Comparison of ENCODE assay signal across 2 cellular contexts in the genomic region with DNA sequence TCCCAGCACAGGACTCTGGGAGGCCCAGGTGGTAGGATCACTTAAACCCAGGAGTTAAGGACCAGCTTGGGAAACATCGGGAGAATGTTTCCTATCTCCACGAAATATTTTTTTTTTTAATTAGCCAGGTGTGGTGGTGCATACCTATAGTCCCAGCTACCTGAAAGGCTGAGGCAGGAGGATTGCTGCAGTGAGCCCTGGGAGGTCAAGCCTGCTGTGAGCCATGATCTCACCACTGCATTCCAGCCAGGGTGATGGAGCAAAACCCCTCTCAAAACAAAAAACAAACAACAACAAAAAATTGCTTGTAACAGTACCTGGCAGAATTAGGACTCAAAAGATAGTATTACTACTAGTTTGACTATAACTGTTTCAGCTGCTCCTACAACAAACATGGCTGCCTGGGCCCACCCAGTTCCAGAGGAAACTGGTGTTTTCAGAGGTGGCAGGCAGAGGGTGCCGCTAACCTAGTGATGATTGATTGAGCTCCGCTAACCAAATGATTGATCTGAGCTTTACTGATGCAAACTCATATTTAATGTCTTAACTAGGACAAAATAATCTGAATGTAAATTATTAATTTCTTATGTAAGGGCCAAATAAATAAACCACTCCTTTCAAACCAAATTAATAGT.
TF ChIP-seq lines count a peak whose summit lies in the region.

No MANE protein-coding gene starts in this region.

TF ChIP-seq in HEK293, 187 proteins besides CTCF, POLR2A, EP300 and RAD21:
- TF ChIP-seq ZBTB21 (tag by site-specific recombination; IDR thresholded peaks at IDR 0.05), result no peak
- TF ChIP-seq ZNF549 (tag by site-specific recombination; IDR thresholded peaks at IDR 0.05), result no peak
- TF ChIP-seq GLIS1 (tag by site-specific recombination; IDR thresholded peaks at IDR 0.05), result peak; percentile 74
- TF ChIP-seq, protein P1, sequence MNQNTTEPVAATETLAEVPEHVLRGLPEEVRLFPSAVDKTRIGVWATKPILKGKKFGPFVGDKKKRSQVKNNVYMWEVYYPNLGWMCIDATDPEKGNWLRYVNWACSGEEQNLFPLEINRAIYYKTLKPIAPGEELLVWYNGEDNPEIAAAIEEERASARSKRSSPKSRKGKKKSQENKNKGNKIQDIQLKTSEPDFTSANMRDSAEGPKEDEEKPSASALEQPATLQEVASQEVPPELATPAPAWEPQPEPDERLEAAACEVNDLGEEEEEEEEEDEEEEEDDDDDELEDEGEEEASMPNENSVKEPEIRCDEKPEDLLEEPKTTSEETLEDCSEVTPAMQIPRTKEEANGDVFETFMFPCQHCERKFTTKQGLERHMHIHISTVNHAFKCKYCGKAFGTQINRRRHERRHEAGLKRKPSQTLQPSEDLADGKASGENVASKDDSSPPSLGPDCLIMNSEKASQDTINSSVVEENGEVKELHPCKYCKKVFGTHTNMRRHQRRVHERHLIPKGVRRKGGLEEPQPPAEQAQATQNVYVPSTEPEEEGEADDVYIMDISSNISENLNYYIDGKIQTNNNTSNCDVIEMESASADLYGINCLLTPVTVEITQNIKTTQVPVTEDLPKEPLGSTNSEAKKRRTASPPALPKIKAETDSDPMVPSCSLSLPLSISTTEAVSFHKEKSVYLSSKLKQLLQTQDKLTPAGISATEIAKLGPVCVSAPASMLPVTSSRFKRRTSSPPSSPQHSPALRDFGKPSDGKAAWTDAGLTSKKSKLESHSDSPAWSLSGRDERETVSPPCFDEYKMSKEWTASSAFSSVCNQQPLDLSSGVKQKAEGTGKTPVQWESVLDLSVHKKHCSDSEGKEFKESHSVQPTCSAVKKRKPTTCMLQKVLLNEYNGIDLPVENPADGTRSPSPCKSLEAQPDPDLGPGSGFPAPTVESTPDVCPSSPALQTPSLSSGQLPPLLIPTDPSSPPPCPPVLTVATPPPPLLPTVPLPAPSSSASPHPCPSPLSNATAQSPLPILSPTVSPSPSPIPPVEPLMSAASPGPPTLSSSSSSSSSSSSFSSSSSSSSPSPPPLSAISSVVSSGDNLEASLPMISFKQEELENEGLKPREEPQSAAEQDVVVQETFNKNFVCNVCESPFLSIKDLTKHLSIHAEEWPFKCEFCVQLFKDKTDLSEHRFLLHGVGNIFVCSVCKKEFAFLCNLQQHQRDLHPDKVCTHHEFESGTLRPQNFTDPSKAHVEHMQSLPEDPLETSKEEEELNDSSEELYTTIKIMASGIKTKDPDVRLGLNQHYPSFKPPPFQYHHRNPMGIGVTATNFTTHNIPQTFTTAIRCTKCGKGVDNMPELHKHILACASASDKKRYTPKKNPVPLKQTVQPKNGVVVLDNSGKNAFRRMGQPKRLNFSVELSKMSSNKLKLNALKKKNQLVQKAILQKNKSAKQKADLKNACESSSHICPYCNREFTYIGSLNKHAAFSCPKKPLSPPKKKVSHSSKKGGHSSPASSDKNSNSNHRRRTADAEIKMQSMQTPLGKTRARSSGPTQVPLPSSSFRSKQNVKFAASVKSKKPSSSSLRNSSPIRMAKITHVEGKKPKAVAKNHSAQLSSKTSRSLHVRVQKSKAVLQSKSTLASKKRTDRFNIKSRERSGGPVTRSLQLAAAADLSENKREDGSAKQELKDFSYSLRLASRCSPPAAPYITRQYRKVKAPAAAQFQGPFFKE (tag by site-specific recombination; IDR thresholded peaks at IDR 0.05; ENCODE audit: borderline replicate concordance), result no peak
- TF ChIP-seq KLF10 (tag by site-specific recombination; IDR thresholded peaks at IDR 0.05), result no peak
- TF ChIP-seq, protein P2, sequence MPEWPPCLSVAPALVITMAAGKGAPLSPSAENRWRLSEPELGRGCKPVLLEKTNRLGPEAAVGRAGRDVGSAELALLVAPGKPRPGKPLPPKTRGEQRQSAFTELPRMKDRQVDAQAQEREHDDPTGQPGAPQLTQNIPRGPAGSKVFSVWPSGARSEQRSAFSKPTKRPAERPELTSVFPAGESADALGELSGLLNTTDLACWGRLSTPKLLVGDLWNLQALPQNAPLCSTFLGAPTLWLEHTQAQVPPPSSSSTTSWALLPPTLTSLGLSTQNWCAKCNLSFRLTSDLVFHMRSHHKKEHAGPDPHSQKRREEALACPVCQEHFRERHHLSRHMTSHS (tag by site-specific recombination; IDR thresholded peaks at IDR 0.05), result no peak
- TF ChIP-seq, protein P3, sequence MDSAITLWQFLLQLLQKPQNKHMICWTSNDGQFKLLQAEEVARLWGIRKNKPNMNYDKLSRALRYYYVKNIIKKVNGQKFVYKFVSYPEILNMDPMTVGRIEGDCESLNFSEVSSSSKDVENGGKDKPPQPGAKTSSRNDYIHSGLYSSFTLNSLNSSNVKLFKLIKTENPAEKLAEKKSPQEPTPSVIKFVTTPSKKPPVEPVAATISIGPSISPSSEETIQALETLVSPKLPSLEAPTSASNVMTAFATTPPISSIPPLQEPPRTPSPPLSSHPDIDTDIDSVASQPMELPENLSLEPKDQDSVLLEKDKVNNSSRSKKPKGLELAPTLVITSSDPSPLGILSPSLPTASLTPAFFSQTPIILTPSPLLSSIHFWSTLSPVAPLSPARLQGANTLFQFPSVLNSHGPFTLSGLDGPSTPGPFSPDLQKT (IDR thresholded peaks at IDR 0.05; ENCODE audit: borderline replicate concordance, low read depth, low read length), result no peak
- TF ChIP-seq ZNF629 (tag by site-specific recombination; IDR thresholded peaks at IDR 0.05), result no peak
- peak; percentile 48; the same call in 1 of the 2 replicates for TF ChIP-seq ZEB2 (tag by site-specific recombination; IDR thresholded peaks at IDR 0.05)
- TF ChIP-seq ZFHX2 (tag by site-specific recombination; conservative IDR thresholded peaks at IDR 0.05), result no peak
TF ChIP-seq in HEK293: peak in this region for 2.

TF ChIP-seq in K562, 482 proteins besides CTCF, POLR2A, EP300 and RAD21:
- TF ChIP-seq POLR2AphosphoS5 (IDR thresholded peaks at IDR 0.05; ENCODE audit: control insufficient read depth, insufficient read depth, low read depth, low read length) (0 out of 2 replicates have a peak, but pooled peaks have one; percentile 11), YY1 (IDR thresholded peaks at IDR 0.05; ENCODE audit: borderline replicate concordance in 1 of 3, control insufficient read depth in 1 of 3, extremely low read depth in 1 of 3, insufficient read depth in 3 of 3, insufficient read length in 1 of 3, insufficient replicate concordance in 2 of 3, low read depth in 1 of 3, low read length in 2 of 3) (peak in 1 of 3 experiments; percentile 54), ZNF41 (CRISPR knock-in tag; conservative IDR thresholded peaks at IDR 0.05) (no peak)
- TF ChIP-seq, protein P4, sequence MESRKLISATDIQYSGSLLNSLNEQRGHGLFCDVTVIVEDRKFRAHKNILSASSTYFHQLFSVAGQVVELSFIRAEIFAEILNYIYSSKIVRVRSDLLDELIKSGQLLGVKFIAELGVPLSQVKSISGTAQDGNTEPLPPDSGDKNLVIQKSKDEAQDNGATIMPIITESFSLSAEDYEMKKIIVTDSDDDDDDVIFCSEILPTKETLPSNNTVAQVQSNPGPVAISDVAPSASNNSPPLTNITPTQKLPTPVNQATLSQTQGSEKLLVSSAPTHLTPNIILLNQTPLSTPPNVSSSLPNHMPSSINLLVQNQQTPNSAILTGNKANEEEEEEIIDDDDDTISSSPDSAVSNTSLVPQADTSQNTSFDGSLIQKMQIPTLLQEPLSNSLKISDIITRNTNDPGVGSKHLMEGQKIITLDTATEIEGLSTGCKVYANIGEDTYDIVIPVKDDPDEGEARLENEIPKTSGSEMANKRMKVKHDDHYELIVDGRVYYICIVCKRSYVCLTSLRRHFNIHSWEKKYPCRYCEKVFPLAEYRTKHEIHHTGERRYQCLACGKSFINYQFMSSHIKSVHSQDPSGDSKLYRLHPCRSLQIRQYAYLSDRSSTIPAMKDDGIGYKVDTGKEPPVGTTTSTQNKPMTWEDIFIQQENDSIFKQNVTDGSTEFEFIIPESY (CRISPR knock-in tag; IDR thresholded peaks at IDR 0.05), result peak; percentile 90
- TF ChIP-seq, protein P5, sequence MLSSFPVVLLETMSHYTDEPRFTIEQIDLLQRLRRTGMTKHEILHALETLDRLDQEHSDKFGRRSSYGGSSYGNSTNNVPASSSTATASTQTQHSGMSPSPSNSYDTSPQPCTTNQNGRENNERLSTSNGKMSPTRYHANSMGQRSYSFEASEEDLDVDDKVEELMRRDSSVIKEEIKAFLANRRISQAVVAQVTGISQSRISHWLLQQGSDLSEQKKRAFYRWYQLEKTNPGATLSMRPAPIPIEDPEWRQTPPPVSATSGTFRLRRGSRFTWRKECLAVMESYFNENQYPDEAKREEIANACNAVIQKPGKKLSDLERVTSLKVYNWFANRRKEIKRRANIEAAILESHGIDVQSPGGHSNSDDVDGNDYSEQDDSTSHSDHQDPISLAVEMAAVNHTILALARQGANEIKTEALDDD (IDR thresholded peaks at IDR 0.05), result peak; percentile 24; the same call in 1 of the 2 replicates
